Comparison of ENCODE assay signal across 1 cellular context in the genomic region with DNA sequence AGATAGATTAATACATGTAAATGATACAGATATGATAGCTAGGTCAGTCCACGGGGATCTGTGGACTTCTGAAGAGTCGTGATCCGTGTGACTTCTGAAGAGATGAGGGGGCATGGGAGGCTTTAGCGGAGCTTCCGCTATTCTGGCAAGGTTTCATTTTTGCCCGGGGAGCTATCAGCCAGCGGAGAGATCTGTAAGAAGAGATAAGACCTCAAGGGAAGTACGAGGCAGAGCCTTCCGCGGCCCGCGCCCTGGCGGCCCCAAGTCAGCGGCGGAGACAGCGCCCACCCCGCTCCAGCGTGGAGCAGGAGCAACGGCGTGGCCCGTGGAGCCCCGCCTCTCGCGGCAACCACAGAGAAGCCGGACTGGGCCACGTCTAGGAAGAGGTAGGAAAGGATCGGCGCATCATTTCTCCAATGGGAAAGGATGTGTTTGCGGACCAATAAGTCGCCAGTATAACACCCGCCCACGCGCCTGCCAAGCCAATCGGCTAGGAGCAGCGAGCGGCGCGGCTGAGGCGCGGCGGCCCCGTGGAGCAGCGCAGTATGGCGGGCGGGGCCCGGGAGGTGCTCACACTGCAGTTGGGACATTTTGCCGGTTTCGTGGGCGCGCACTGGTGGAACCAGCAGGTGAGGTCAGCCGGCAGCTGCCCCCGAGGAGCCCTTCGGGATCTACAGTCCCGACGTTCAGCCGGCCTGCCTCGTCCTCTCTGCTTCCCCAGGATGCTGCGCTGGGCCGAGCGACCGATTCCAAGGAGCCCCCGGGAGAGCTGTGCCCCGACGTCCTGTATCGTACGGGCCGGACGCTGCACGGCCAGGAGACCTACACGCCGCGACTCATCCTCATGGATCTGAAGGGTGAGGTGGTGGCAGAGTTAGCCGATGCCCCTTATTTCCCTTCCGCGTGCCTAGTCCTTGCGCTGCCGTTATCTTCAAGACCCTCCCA.
A peak's percentile ranks its signal among the peaks of the same experiment; 100 is the strongest.
TF ChIP-seq lines count a peak whose summit lies in the region.

No MANE protein-coding gene starts in this region.

TF ChIP-seq in A549, 52 proteins besides CTCF, POLR2A, EP300 and RAD21 (continued from another document):
- TF ChIP-seq, protein P1, sequence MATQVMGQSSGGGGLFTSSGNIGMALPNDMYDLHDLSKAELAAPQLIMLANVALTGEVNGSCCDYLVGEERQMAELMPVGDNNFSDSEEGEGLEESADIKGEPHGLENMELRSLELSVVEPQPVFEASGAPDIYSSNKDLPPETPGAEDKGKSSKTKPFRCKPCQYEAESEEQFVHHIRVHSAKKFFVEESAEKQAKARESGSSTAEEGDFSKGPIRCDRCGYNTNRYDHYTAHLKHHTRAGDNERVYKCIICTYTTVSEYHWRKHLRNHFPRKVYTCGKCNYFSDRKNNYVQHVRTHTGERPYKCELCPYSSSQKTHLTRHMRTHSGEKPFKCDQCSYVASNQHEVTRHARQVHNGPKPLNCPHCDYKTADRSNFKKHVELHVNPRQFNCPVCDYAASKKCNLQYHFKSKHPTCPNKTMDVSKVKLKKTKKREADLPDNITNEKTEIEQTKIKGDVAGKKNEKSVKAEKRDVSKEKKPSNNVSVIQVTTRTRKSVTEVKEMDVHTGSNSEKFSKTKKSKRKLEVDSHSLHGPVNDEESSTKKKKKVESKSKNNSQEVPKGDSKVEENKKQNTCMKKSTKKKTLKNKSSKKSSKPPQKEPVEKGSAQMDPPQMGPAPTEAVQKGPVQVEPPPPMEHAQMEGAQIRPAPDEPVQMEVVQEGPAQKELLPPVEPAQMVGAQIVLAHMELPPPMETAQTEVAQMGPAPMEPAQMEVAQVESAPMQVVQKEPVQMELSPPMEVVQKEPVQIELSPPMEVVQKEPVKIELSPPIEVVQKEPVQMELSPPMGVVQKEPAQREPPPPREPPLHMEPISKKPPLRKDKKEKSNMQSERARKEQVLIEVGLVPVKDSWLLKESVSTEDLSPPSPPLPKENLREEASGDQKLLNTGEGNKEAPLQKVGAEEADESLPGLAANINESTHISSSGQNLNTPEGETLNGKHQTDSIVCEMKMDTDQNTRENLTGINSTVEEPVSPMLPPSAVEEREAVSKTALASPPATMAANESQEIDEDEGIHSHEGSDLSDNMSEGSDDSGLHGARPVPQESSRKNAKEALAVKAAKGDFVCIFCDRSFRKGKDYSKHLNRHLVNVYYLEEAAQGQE (IDR thresholded peaks at IDR 0.05): peak; percentile 54
- TF ChIP-seq, protein P2, sequence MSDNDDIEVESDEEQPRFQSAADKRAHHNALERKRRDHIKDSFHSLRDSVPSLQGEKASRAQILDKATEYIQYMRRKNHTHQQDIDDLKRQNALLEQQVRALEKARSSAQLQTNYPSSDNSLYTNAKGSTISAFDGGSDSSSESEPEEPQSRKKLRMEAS (IDR thresholded peaks at IDR 0.05): peak; percentile 84
